Comparison of ENCODE assay signal across 33 cellular contexts in genomic region chr4:77996076-77996475, GRCh38.
DNase-seq lines count a peak whose midpoint lies in the region; ATAC-seq, FAIRE-seq and TF ChIP-seq lines count a peak whose summit lies in the region.
"Had no signal": no experiment of that assay in that cellular context is flagged by ENCODE, and none has a peak within 500 bp of the region (broad histone marks: within the 10 kb centered on the region; RNA-seq: fewer than 3 reads in every experiment).

No MANE protein-coding gene starts in this region.

- 0% methylated on average over 3 of the region's 3 CpGs for WGBS in HepG2 (ENCODE audit: low lambda C conversion rate)
- WGBS in right lobe of liver (ENCODE audit: insufficient coverage, low coverage, low lambda C conversion rate, missing lambda C conversion rate): 15% methylated on average over 3 of the region's 3 CpGs

- H4K20me1 ChIP-seq in HepG2 (ENCODE audit: insufficient read depth, low read length): no peaks in the 10 kb centered on the region
- no peaks in the 10 kb centered on the region for H4K20me1 ChIP-seq in MM.1S (ENCODE audit: insufficient read depth, low read length)
- H4K20me1 ChIP-seq: BLaER1; BLaER1 treated with 17β-estradiol and CSF1 and Interleukin-3, amounts not matched to agents 10 nM and 100 nM had no signal

- H3K9me3 Mint-ChIP-seq in naive thymus-derived CD8-positive, alpha-beta T cell: no peaks in the 10 kb centered on the region
- H3K9me3 Mint-ChIP-seq: CD4-positive, alpha-beta T cell; CD8-positive, alpha-beta memory T cell; CD8-positive, alpha-beta T cell had no signal

- no peak for TF ChIP-seq POLR2A in HepG2 (IDR thresholded peaks at IDR 0.05; ENCODE audit: insufficient read depth in 1 of 2, low read depth in 2 of 2, low read length in 2 of 2)
- no peak for TF ChIP-seq POLR2A in right lobe of liver (IDR thresholded peaks at IDR 0.05)

- H3K27me3 ChIP-seq in HepG2 (ENCODE audit: control insufficient read depth in 1 of 2, insufficient read depth in 2 of 2, low read length in 2 of 2) (no peaks in the 10 kb centered on the region), right lobe of liver (no peaks in the 10 kb centered on the region), MM.1S (replicated peaks; ENCODE audit: insufficient read depth, low read length) (no peaks in the 10 kb centered on the region)
- H3K27me3 ChIP-seq: BE2C; BLaER1; BLaER1 treated with 17β-estradiol and CSF1 and Interleukin-3, amounts not matched to agents 10 nM and 100 nM had no signal

- peak in 1 of 2 experiments; percentile 54; a peak in 1 of 4 replicates for TF ChIP-seq EP300 in HepG2 (IDR thresholded peaks at IDR 0.05; ENCODE audit: low read depth in 2 of 2, low read length in 2 of 2)
- no peak for TF ChIP-seq EP300 in HepG2 (CRISPR knock-in tag; IDR thresholded peaks at IDR 0.05; ENCODE audit: borderline replicate concordance)

- intact Hi-C loops in HepG2 (cut with micrococcal nuclease; ENCODE audit: unreplicated experiment): no loop called here
- intact Hi-C loops in right lobe of liver (cut with DNase I): no loop called here

- H3K9ac ChIP-seq in HepG2 (ENCODE audit: insufficient read depth, low read depth, low read length) (no peak overlapping the region), MM.1S (ENCODE audit: low read length) (no peak overlapping the region)
- H3K9ac ChIP-seq: BLaER1; BLaER1 treated with 17β-estradiol and CSF1 and Interleukin-3, amounts not matched to agents 10 nM and 100 nM had no signal

- no peaks in the 10 kb centered on the region for H3K79me2 ChIP-seq in HepG2 (ENCODE audit: insufficient read depth, low read length)
- no peaks in the 10 kb centered on the region for H3K79me2 ChIP-seq in MM.1S (ENCODE audit: low read length)

- TF ChIP-seq RAD21 in HepG2 (CRISPR knock-in tag; IDR thresholded peaks at IDR 0.05): no peak

- in situ Hi-C loops in HepG2 (cut with HindIII; ENCODE audit: extremely low pct_ligation_motif_present, low pct_unique_long_range_greater_than_20kb): no loop called here

- no peaks in the 10 kb centered on the region for H3K36me3 Mint-ChIP-seq in naive thymus-derived CD8-positive, alpha-beta T cell
- H3K36me3 Mint-ChIP-seq: CD14-positive monocyte; CD4-positive, alpha-beta memory T cell; CD4-positive, CD25-positive, alpha-beta regulatory T cell; CD8-positive, alpha-beta memory T cell; CD8-positive, alpha-beta T cell had no signal

- H3K27me3 Mint-ChIP-seq in naive thymus-derived CD8-positive, alpha-beta T cell: peaks cover 0 to 5% (median 3%) of the 10 kb centered on the region in 5 donors

- peak; percentile 65 for DNase-seq in HepG2 (ENCODE audit: low spot score)
- no peak for DNase-seq in right lobe of liver
- DNase-seq in MM.1S: no peak
- no peak for DNase-seq in naive thymus-derived CD8-positive, alpha-beta T cell
- DNase-seq: 8988T; ACHN; AML-193; BE2C; C1 segment of cervical spinal cord; Caco-2; Calu3; CD4-positive, alpha-beta memory T cell; CD4-positive, alpha-beta T cell; CD4-positive, CD25-positive, alpha-beta regulatory T cell; CD8-positive, alpha-beta memory T cell; CD8-positive, alpha-beta T cell; COR-L47; DMS 273 treated with DMSO at 0.1 percent for 48 hours; DMS153; DMS53; DMS79; DMS79 treated with DMSO at 0.1 percent for 48 hours; DND-41; EL had no signal

- TF ChIP-seq CTCF in HepG2 (CRISPR knock-in tag; IDR thresholded peaks at IDR 0.05) (no peak), right lobe of liver (IDR thresholded peaks at IDR 0.05) (no peak), MM.1S (IDR thresholded peaks at IDR 0.05; ENCODE audit: low read length) (no peak)

- H3K4me3 ChIP-seq in HepG2 (replicated peaks in 1 of 3; ENCODE audit: insufficient read depth in 1 of 3, low read depth in 2 of 3, low read length in 3 of 3) (no peak overlapping the region), right lobe of liver (no peak overlapping the region), MM.1S (ENCODE audit: low read length) (no peak overlapping the region)
- H3K4me3 ChIP-seq: A549; BLaER1; BLaER1 treated with 17β-estradiol and CSF1 and Interleukin-3, amounts not matched to agents 10 nM and 100 nM had no signal

- no peak overlapping the region for H3K27ac Mint-ChIP-seq in naive thymus-derived CD8-positive, alpha-beta T cell
- H3K27ac Mint-ChIP-seq: B cell; CD14-positive monocyte; CD4-positive, alpha-beta memory T cell; CD4-positive, alpha-beta T cell; CD4-positive, CD25-positive, alpha-beta regulatory T cell; CD8-positive, alpha-beta memory T cell; CD8-positive, alpha-beta T cell had no signal

- H3K27ac ChIP-seq in HepG2 (ENCODE audit: extremely low read length, insufficient read depth, low read length): no peak overlapping the region
- no peak overlapping the region for H3K27ac ChIP-seq in right lobe of liver
- no peak overlapping the region for H3K27ac ChIP-seq in MM.1S (ENCODE audit: low read length)
- H3K27ac ChIP-seq: 22Rv1; A549; BLaER1; BLaER1 treated with 17β-estradiol and CSF1 and Interleukin-3, amounts not matched to agents 10 nM and 100 nM; C4-2B had no signal

- H3K4me1 ChIP-seq in HepG2 (ENCODE audit: insufficient read depth, low read length): peaks cover 46% of the 10 kb centered on the region
- H3K4me1 ChIP-seq in right lobe of liver: no peaks in the 10 kb centered on the region
- H3K4me1 ChIP-seq in MM.1S (ENCODE audit: low read length): peaks cover 25% of the 10 kb centered on the region
- H3K4me1 ChIP-seq: A549, BLaER1 had no signal

- peak; percentile 38 for ATAC-seq in HepG2
- no peak for ATAC-seq in right lobe of liver
- ATAC-seq in naive thymus-derived CD8-positive, alpha-beta T cell: no peak
- ATAC-seq: A549; CD8-positive, alpha-beta T cell had no signal

- H2AFZ ChIP-seq in HepG2 (ENCODE audit: low read length) (no peak overlapping the region), MM.1S (ENCODE audit: low read length) (no peak overlapping the region)

- peak; percentile 44 for FAIRE-seq in HepG2 (lab: Jason Lieb, UNC)
- FAIRE-seq: A204.1, A549, D721Med had no signal

- BruUV-seq in HepG2 (replicated peaks; lab: Mats Ljungman, UMichigan): no TSS peak

- POLR2A ChIA-PET in HepG2 (lab: Yijun Ruan, JAX): interaction anchor here (3.1 kb wide), 1 partner anchor 61 kb away, joined by 8 read pairs; the partner anchor contains the start of gene FRAS1
- POLR2A ChIA-PET in naive thymus-derived CD8-positive, alpha-beta T cell (lab: Charles Lee): no interaction called here

- H3K4me3 Mint-ChIP-seq in naive thymus-derived CD8-positive, alpha-beta T cell: no peak overlapping the region
- H3K4me3 Mint-ChIP-seq: B cell; CD14-positive monocyte; CD4-positive, alpha-beta memory T cell; CD4-positive, alpha-beta T cell; CD4-positive, CD25-positive, alpha-beta regulatory T cell; CD8-positive, alpha-beta memory T cell; CD8-positive, alpha-beta T cell had no signal

- no peaks in the 10 kb centered on the region for H3K9me2 ChIP-seq in MM.1S (replicated peaks; ENCODE audit: insufficient read depth, low read length)

- peaks cover 13% of the 10 kb centered on the region for H3F3A ChIP-seq in MM.1S (ENCODE audit: insufficient read depth, low read length)

- CTCF ChIA-PET in HepG2 (lab: Yijun Ruan, JAX; ENCODE audit: low intra/inter-chr PET ratio, low total read pairs): no interaction called here

- H3K9me3 ChIP-seq in HepG2 (ENCODE audit: low read length) (no peaks in the 10 kb centered on the region), right lobe of liver (no peaks in the 10 kb centered on the region), MM.1S (replicated peaks; ENCODE audit: insufficient read depth, low read length) (no peaks in the 10 kb centered on the region)
- H3K9me3 ChIP-seq: A549; BE2C; BLaER1; BLaER1 treated with 17β-estradiol and CSF1 and Interleukin-3, amounts not matched to agents 10 nM and 100 nM; Caco-2 had no signal

- peak overlapping the region; percentile 33 for H3K4me2 ChIP-seq in HepG2 (ENCODE audit: low read depth, low read length)
- 0 out of 2 replicates have a peak overlapping the region, but pooled peaks have one; percentile 48 for H3K4me2 ChIP-seq in MM.1S (ENCODE audit: low read depth, low read length)
- H3K4me2 ChIP-seq: A549; BLaER1; BLaER1 treated with 17β-estradiol and CSF1 and Interleukin-3, amounts not matched to agents 10 nM and 100 nM had no signal

- H3K36me3 ChIP-seq in HepG2 (replicated peaks in 1 of 2; ENCODE audit: control insufficient read depth in 1 of 2, insufficient read depth in 2 of 2, low read length in 2 of 2): no peaks in the 10 kb centered on the region
- H3K36me3 ChIP-seq in right lobe of liver: no peaks in the 10 kb centered on the region
- H3K36me3 ChIP-seq in MM.1S (replicated peaks; ENCODE audit: insufficient read depth, low read length): no peaks in the 10 kb centered on the region
- H3K36me3 ChIP-seq: BE2C; BLaER1; BLaER1 treated with 17β-estradiol and CSF1 and Interleukin-3, amounts not matched to agents 10 nM and 100 nM had no signal

- no peaks in the 10 kb centered on the region for H3K4me1 Mint-ChIP-seq in naive thymus-derived CD8-positive, alpha-beta T cell
- H3K4me1 Mint-ChIP-seq: B cell; CD14-positive monocyte; CD4-positive, alpha-beta memory T cell; CD4-positive, CD25-positive, alpha-beta regulatory T cell; CD8-positive, alpha-beta memory T cell had no signal

TF ChIP-seq in HepG2, 621 proteins besides CTCF, POLR2A, EP300 and RAD21 (continues in another document):
- TF ChIP-seq ZNF564 (CRISPR knock-in tag; IDR thresholded peaks at IDR 0.05) (no peak), FOSL2 (CRISPR knock-in tag; IDR thresholded peaks at IDR 0.05) (peak; percentile 38; the same call in 1 of the 2 replicates)
